ENCODE assay signal across 19 cellular contexts in the genomic region with DNA sequence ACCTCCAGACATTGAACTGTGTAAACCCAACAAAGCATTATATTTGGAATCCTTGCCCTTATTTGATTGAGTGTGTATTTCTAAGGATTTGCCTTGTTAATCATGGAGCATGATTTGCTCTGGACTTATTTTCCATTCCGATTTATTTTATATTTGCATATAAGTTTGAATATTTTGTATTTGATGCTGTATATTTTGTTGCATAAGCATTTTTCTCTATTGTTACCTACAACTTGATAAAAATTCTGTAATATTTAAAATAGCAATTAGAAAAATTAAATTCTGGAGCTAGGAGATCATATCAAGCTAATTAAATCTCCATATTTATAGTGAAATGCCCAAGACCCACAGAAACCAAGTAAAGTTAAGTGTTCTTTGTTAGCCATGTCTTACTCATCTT. TPM values are rescaled to one million over a fixed set of nuclear protein-coding genes. Genes with fewer than 3 reads are reported as not detected.
DNase-seq lines count a peak whose midpoint lies in the region; ATAC-seq, FAIRE-seq and TF ChIP-seq lines count a peak whose summit lies in the region.
"Had no signal": no experiment of that assay in that cellular context is flagged by ENCODE, and none has a peak within 500 bp of the region (broad histone marks: within the 10 kb centered on the region; RNA-seq: fewer than 3 reads in every experiment).

No MANE protein-coding gene starts in this region.

- whole genome bisulfite sequencing in A549 (ENCODE audit: missing lambda C conversion rate): 4% methylated on average over 1 of the region's 1 CpG
- 0% methylated on average over 1 of the region's 1 CpG for WGBS in K562 (ENCODE audit: insufficient coverage, low coverage, missing lambda C conversion rate)

- no peak for FAIRE-seq in A549 (lab: Jason Lieb, UNC)
- FAIRE-seq in K562 (lab: Jason Lieb, UNC): no peak
- FAIRE-seq: GM12891, GM18507, H54 had no signal

- ATAC-seq in A549 (no peak), K562 (no peak)

- CTCF ChIA-PET in A549 (lab: Yijun Ruan, JAX) (interaction anchor here (1.1 kb wide), 1 partner anchor 47 kb away, joined by 3 read pairs; a partner anchor contains a TSS), K562 (lab: Yijun Ruan, JAX; ENCODE audit: low intra/inter-chr PET ratio) (no interaction called here)

- H3K4me1 ChIP-seq in A549: 0 out of 3 replicates have a peak, but pooled peaks cover 4% of the 10 kb centered on the region
- no peaks in the 10 kb centered on the region for H3K4me1 ChIP-seq in Karpas-422 (ENCODE audit: low read length)
- no peaks in the 10 kb centered on the region for H3K4me1 ChIP-seq in K562 (replicated peaks in 1 of 2; ENCODE audit: control insufficient read depth in 2 of 2, insufficient read depth in 2 of 2, low read length in 2 of 2)
- H3K4me1 ChIP-seq: HAP-1 had no signal

- H3K9me3 ChIP-seq in A549 (no peaks in the 10 kb centered on the region), Karpas-422 (ENCODE audit: low read length) (no peaks in the 10 kb centered on the region), K562 (replicated peaks; ENCODE audit: control insufficient read depth, insufficient read depth, low read depth, low read length) (no peaks in the 10 kb centered on the region; the same call in 1 of the 2 replicates)
- H3K9me3 ChIP-seq: HAP-1 had no signal

- no peak overlapping the region for H3K27ac ChIP-seq in A549
- H3K27ac ChIP-seq in Karpas-422 (ENCODE audit: low read length): no peak overlapping the region
- H3K27ac ChIP-seq in K562 (ENCODE audit: extremely low read depth, low read depth, low read length): no peak overlapping the region

- in situ Hi-C loops in K562 (cut with MboI): no loop called here

- no peak overlapping the region for H3K9ac ChIP-seq in Karpas-422 (ENCODE audit: low read length)
- no peak overlapping the region for H3K9ac ChIP-seq in K562 (ENCODE audit: insufficient read depth in 1 of 2, low read depth in 2 of 2, low read length in 2 of 2)

- H4K20me1 ChIP-seq in Karpas-422 (ENCODE audit: insufficient read depth, low read depth, low read length): no peaks in the 10 kb centered on the region
- no peaks in the 10 kb centered on the region for H4K20me1 ChIP-seq in K562 (replicated peaks; ENCODE audit: control insufficient read depth, insufficient read depth, low read length)

- H3K27me3 ChIP-seq in Karpas-422 (ENCODE audit: low read length) (no peaks in the 10 kb centered on the region), K562 (ENCODE audit: control insufficient read depth in 2 of 2, insufficient read depth in 2 of 2, low read length in 2 of 2) (no peaks in the 10 kb centered on the region; a peak in 1 of 5 replicates)

- H3K4me3 ChIP-seq in A549 (no peak overlapping the region), Karpas-422 (ENCODE audit: low read length) (no peak overlapping the region), K562 (no peak overlapping the region)
- H3K4me3 ChIP-seq: HAP-1 had no signal

- TF ChIP-seq RAD21 in A549 (conservative IDR thresholded peaks at IDR 0.05 in 1 of 2, IDR thresholded peaks at IDR 0.05 in 1 of 2): no peak
- no peak for TF ChIP-seq RAD21 in K562 (CRISPR knock-in tag; conservative IDR thresholded peaks at IDR 0.05 in 1 of 2, IDR thresholded peaks at IDR 0.05 in 1 of 2)

- DNase-seq in A549 (ENCODE audit: low read depth in 1 of 2, low spot score in 1 of 2): no peak
- DNase-seq in Karpas-422: peak; percentile 34
- DNase-seq in K562 (ENCODE audit: extremely low read depth in 1 of 4, low spot score in 3 of 4): no peak
- no peak for DNase-seq in NCI-H748 treated with DMSO at 0.1 percent for 48 hours (lab: John Stamatoyannopoulos, UW)
- DNase-seq in SW 1271 (lab: John Stamatoyannopoulos, UW): no peak
- no peak for DNase-seq in NCI-H748 (lab: John Stamatoyannopoulos, UW; ENCODE audit: unreplicated experiment)
- DNase-seq: C1 segment of cervical spinal cord; Calu3; CD4-positive, alpha-beta memory T cell; COR-L47; DMS53; DMS79 treated with DMSO at 0.1 percent for 48 hours; GF-D8; GOT3; HFFc6 had no signal

- H2AFZ ChIP-seq in Karpas-422 (ENCODE audit: low read length): no peak overlapping the region
- no peak overlapping the region for H2AFZ ChIP-seq in K562 (ENCODE audit: low read depth, low read length)

- H3K36me3 ChIP-seq in Karpas-422 (ENCODE audit: insufficient read depth, low read length) (peaks cover 42% of the 10 kb centered on the region), K562 (ENCODE audit: control insufficient read depth, insufficient read depth, low read length) (peaks cover 50% of the 10 kb centered on the region)

- no peak for TF ChIP-seq POLR2A in A549 (IDR thresholded peaks at IDR 0.05; ENCODE audit: low read length)
- TF ChIP-seq POLR2A in K562 (conservative IDR thresholded peaks at IDR 0.05): no peak

- intact Hi-C loops in K562 (cut with micrococcal nuclease): no loop called here

- no peaks in the 10 kb centered on the region for H3K9me1 ChIP-seq in K562 (ENCODE audit: control insufficient read depth, insufficient read depth, low read length)

- H3K9me2 ChIP-seq in Karpas-422 (replicated peaks; ENCODE audit: insufficient read depth, low read length): no peaks in the 10 kb centered on the region

- H3K79me2 ChIP-seq in Karpas-422 (ENCODE audit: low read length) (0 out of 2 replicates have a peak, but pooled peaks cover 10% of the 10 kb centered on the region), K562 (ENCODE audit: control insufficient read depth, insufficient read depth, low read length) (no peaks in the 10 kb centered on the region)

- H3K4me2 ChIP-seq in A549: no peak overlapping the region
- no peak overlapping the region for H3K4me2 ChIP-seq in Karpas-422 (ENCODE audit: low read depth, low read length, poor library complexity, severe bottlenecking)
- no peak overlapping the region for H3K4me2 ChIP-seq in K562 (ENCODE audit: insufficient read depth, low read length)

- no TSS peak for BruUV-seq in K562 (replicated peaks; lab: Mats Ljungman, UMichigan)

- TF ChIP-seq EP300 in A549 (IDR thresholded peaks at IDR 0.05) (no peak), K562 (IDR thresholded peaks at IDR 0.05; ENCODE audit: low read length) (no peak)

- POLR2A ChIA-PET in A549 (lab: Yijun Ruan, JAX): no interaction called here
- POLR2A ChIA-PET in K562 (lab: Yijun Ruan, JAX): no interaction called here

- no peak for TF ChIP-seq CTCF in A549 (IDR thresholded peaks at IDR 0.05)
- no peak for TF ChIP-seq CTCF in K562 (IDR thresholded peaks at IDR 0.05 in 2 of 3, conservative IDR thresholded peaks at IDR 0.05 in 1 of 3; ENCODE audit: insufficient read depth in 2 of 3, low read depth in 1 of 3, low read length in 3 of 3)

TF ChIP-seq in A549, 52 proteins besides CTCF, POLR2A, EP300 and RAD21:
- TF ChIP-seq MAFK (IDR thresholded peaks at IDR 0.05; ENCODE audit: partially characterized antibody) (peak; percentile 9), MAZ (IDR thresholded peaks at IDR 0.05; ENCODE audit: borderline replicate concordance, low read depth, low read length) (no peak)

TF ChIP-seq in K562, 482 proteins besides CTCF, POLR2A, EP300 and RAD21 (continues in another document):
- TF ChIP-seq, protein P1, sequence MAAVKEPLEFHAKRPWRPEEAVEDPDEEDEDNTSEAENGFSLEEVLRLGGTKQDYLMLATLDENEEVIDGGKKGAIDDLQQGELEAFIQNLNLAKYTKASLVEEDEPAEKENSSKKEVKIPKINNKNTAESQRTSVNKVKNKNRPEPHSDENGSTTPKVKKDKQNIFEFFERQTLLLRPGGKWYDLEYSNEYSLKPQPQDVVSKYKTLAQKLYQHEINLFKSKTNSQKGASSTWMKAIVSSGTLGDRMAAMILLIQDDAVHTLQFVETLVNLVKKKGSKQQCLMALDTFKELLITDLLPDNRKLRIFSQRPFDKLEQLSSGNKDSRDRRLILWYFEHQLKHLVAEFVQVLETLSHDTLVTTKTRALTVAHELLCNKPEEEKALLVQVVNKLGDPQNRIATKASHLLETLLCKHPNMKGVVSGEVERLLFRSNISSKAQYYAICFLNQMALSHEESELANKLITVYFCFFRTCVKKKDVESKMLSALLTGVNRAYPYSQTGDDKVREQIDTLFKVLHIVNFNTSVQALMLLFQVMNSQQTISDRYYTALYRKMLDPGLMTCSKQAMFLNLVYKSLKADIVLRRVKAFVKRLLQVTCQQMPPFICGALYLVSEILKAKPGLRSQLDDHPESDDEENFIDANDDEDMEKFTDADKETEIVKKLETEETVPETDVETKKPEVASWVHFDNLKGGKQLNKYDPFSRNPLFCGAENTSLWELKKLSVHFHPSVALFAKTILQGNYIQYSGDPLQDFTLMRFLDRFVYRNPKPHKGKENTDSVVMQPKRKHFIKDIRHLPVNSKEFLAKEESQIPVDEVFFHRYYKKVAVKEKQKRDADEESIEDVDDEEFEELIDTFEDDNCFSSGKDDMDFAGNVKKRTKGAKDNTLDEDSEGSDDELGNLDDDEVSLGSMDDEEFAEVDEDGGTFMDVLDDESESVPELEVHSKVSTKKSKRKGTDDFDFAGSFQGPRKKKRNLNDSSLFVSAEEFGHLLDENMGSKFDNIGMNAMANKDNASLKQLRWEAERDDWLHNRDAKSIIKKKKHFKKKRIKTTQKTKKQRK (IDR thresholded peaks at IDR 0.05; ENCODE audit: borderline replicate concordance, low read depth, low read length): no peak

RNA-seq across cellular contexts. Expression of a gene that starts 47.2 kb away (rescaled TPM):
- polyA plus RNA-seq in A549 (2011; rRNA removed) (75.6 and 97.6 TPM in 2 replicates), A549 (2017; fragmentation: RNase III; extraction: RNeasy Plus Mini Kit Qiagen cat#74134 plus additional on column Dnase treatment) (54.7 to 60.4 TPM (median 56.4 TPM) in 3 replicates), K562 (2011; rRNA removed) (87.5 and 97.8 TPM in 2 replicates), K562 (2014; fragmentation: Illumina TruSeq; extraction: Trizol) (54.5 and 71.6 TPM in 2 replicates), K562 (2014; fragmentation: Nextera tagmentation; extraction: Ambion mirVana) (10 to 100 TPM; 19.3 to 22.1 TPM), K562 (2014; rRNA removed) (44.3 and 45.1 TPM in 2 replicates)
- polyA plus RNA-seq in A549 (2012; cell fraction: cytosol; rRNA removed): 13.1 and 15.8 TPM in 2 replicates
- polyA plus RNA-seq in A549 (2012; cell fraction: nucleus; rRNA removed): 8.5 and 12.9 TPM in 2 replicates
- 26.0 and 26.6 TPM in 2 replicates for polyA minus RNA-seq in A549 (2011; rRNA and poly(A)+ RNA removed)
- total RNA-seq in Karpas-422 (2014; rRNA removed; shearing (Covaris generic); ENCODE audit: low replicate concordance): 20.2 and 26.2 TPM in 2 replicates
- 22.0 and 88.8 TPM in 2 replicates for total RNA-seq in K562 (2011; cell fraction: chromatin; rRNA removed; ENCODE audit: low replicate concordance)
- 18.5 and 23.9 TPM in 2 replicates for total RNA-seq in K562 (2011; cell fraction: nucleolus; rRNA removed)
- total RNA-seq in K562 (2011; cell fraction: nucleoplasm; rRNA removed): 33.2 and 59.6 TPM in 2 replicates
- total RNA-seq in K562 (2014; rRNA removed) (48.5 and 54.0 TPM in 2 replicates), K562 (2014; rRNA removed; fragmentation: Illumina TruSeq; extraction: Trizol) (76.2 and 80.2 TPM in 2 replicates), K562 (2015; rRNA removed; fragmentation: Illumina TruSeq; extraction: Trizol) (68.7 and 72.8 TPM in 2 replicates), K562 (2021) (45.3 and 48.0 TPM in 2 replicates)
- 21.2 and 42.2 TPM in 2 replicates for polyA plus RNA-seq in K562 (2011; cell fraction: cytosol; rRNA removed)
- polyA plus RNA-seq in K562 (2011; cell fraction: nucleus; rRNA removed): 15.9 and 30.8 TPM in 2 replicates
- 40.7 and 71.7 TPM in 2 replicates for polyA plus RNA-seq in K562 (2012)
- polyA minus RNA-seq in K562 (2011; rRNA and poly(A)+ RNA removed): 69.8 and 96.2 TPM in 2 replicates
- polyA minus RNA-seq in K562 (2011; cell fraction: cytosol; rRNA and poly(A)+ RNA removed): 32.1 and 32.4 TPM in 2 replicates
- polyA minus RNA-seq in K562 (2011; cell fraction: nucleus; rRNA and poly(A)+ RNA removed): 15.2 and 35.5 TPM in 2 replicates
